Comparison of ENCODE assay signal across 1 cellular context in genomic region chr20:57409672-57410397, GRCh38.
TF ChIP-seq lines count a peak whose summit lies in the region.

No MANE protein-coding gene starts in this region.

TF ChIP-seq in K562, 482 proteins besides CTCF, POLR2A, EP300 and RAD21 (continued from another document and continues in another):
- TF ChIP-seq ZNF318 (IDR thresholded peaks at IDR 0.05; ENCODE audit: borderline replicate concordance in 1 of 2, low read depth in 1 of 2): peak in 1 of 2 experiments; percentile 62; a peak in 1 of 4 replicates
- peak; percentile 41; the same call in 1 of the 2 replicates for TF ChIP-seq CHD2 (IDR thresholded peaks at IDR 0.05; ENCODE audit: low read depth, low read length)
- TF ChIP-seq ZNF232 (CRISPR knock-in tag; IDR thresholded peaks at IDR 0.05): no peak
- TF ChIP-seq BCOR (IDR thresholded peaks at IDR 0.05): peak; percentile 92
- TF ChIP-seq HNRNPLL (IDR thresholded peaks at IDR 0.05; ENCODE audit: low read depth, low read length, poor library complexity, severe bottlenecking): no peak
- TF ChIP-seq PBX2 (CRISPR knock-in tag; IDR thresholded peaks at IDR 0.05; ENCODE audit: low read depth): no peak
- TF ChIP-seq PBX2 (tag; conservative IDR thresholded peaks at IDR 0.05; ENCODE audit: low read depth): peak; percentile 74
- peak; percentile 86 for TF ChIP-seq ZNF766 (CRISPR knock-in tag; conservative IDR thresholded peaks at IDR 0.05)
- no peak for TF ChIP-seq NFRKB (IDR thresholded peaks at IDR 0.05; ENCODE audit: low read depth)
- TF ChIP-seq TCF7L2 (IDR thresholded peaks at IDR 0.05; ENCODE audit: low read depth, low read length): no peak
- no peak for TF ChIP-seq RBM34 (IDR thresholded peaks at IDR 0.05; ENCODE audit: borderline replicate concordance, insufficient read depth, low read length)
- no peak for TF ChIP-seq MLLT1 (IDR thresholded peaks at IDR 0.05)
- TF ChIP-seq MTA3 (IDR thresholded peaks at IDR 0.05; ENCODE audit: borderline replicate concordance): peak; percentile 96
- TF ChIP-seq ARNT (IDR thresholded peaks at IDR 0.05): peak; percentile 65 to 69; a peak in 2 of 4 replicates
- TF ChIP-seq DNMT1 (IDR thresholded peaks at IDR 0.05): no peak
- TF ChIP-seq TBL1XR1 (IDR thresholded peaks at IDR 0.05; ENCODE audit: low read length in 2 of 2): peak; percentile 89 to 93; a peak in 2 of 4 replicates
- TF ChIP-seq SP1 (CRISPR knock-in tag; IDR thresholded peaks at IDR 0.05): peak; percentile 75; the same call in 1 of the 2 replicates
- TF ChIP-seq PHB2 (IDR thresholded peaks at IDR 0.05; ENCODE audit: low read depth): peak; percentile 85
- peak; percentile 86 for TF ChIP-seq NFIC (IDR thresholded peaks at IDR 0.05)
- TF ChIP-seq ZNF175 (CRISPR knock-in tag; IDR thresholded peaks at IDR 0.05; ENCODE audit: low read depth): no peak
- peak; percentile 49; the same call in 1 of the 2 replicates for TF ChIP-seq CREB1 (IDR thresholded peaks at IDR 0.05)
- TF ChIP-seq CREB1 (CRISPR knock-in tag; IDR thresholded peaks at IDR 0.05): peak; percentile 69
- TF ChIP-seq, protein P1, sequence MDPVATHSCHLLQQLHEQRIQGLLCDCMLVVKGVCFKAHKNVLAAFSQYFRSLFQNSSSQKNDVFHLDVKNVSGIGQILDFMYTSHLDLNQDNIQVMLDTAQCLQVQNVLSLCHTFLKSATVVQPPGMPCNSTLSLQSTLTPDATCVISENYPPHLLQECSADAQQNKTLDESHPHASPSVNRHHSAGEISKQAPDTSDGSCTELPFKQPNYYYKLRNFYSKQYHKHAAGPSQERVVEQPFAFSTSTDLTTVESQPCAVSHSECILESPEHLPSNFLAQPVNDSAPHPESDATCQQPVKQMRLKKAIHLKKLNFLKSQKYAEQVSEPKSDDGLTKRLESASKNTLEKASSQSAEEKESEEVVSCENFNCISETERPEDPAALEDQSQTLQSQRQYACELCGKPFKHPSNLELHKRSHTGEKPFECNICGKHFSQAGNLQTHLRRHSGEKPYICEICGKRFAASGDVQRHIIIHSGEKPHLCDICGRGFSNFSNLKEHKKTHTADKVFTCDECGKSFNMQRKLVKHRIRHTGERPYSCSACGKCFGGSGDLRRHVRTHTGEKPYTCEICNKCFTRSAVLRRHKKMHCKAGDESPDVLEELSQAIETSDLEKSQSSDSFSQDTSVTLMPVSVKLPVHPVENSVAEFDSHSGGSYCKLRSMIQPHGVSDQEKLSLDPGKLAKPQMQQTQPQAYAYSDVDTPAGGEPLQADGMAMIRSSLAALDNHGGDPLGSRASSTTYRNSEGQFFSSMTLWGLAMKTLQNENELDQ (CRISPR knock-in tag; IDR thresholded peaks at IDR 0.05; ENCODE audit: borderline replicate concordance): no peak
- TF ChIP-seq STAT6 (CRISPR knock-in tag; IDR thresholded peaks at IDR 0.05): no peak
- TF ChIP-seq RNF2 (IDR thresholded peaks at IDR 0.05): peak; percentile 89
- TF ChIP-seq ZBTB9 (CRISPR knock-in tag; IDR thresholded peaks at IDR 0.05): peak; percentile 85; the same call in 1 of the 2 replicates
- TF ChIP-seq MECOM (CRISPR knock-in tag; IDR thresholded peaks at IDR 0.05): peak; percentile 91
- TF ChIP-seq MAZ (CRISPR knock-in tag; conservative IDR thresholded peaks at IDR 0.05 in 1 of 2, IDR thresholded peaks at IDR 0.05 in 1 of 2): peak; percentile 71 to 90; a peak in 3 of 4 replicates
- no peak for TF ChIP-seq RBM15 (IDR thresholded peaks at IDR 0.05; ENCODE audit: insufficient read depth, low read length)
- no peak for TF ChIP-seq HSF4 (CRISPR knock-in tag; IDR thresholded peaks at IDR 0.05; ENCODE audit: borderline replicate concordance)
- peak; percentile 94; the same call in 1 of the 2 replicates for TF ChIP-seq PTBP1 (IDR thresholded peaks at IDR 0.05; ENCODE audit: low read depth, low read length)
- peak; percentile 82 for TF ChIP-seq PML (IDR thresholded peaks at IDR 0.05; ENCODE audit: low read length)
- TF ChIP-seq DMBX1 (CRISPR knock-in tag; IDR thresholded peaks at IDR 0.05; ENCODE audit: borderline replicate concordance): peak; percentile 83
- TF ChIP-seq, protein P2, sequence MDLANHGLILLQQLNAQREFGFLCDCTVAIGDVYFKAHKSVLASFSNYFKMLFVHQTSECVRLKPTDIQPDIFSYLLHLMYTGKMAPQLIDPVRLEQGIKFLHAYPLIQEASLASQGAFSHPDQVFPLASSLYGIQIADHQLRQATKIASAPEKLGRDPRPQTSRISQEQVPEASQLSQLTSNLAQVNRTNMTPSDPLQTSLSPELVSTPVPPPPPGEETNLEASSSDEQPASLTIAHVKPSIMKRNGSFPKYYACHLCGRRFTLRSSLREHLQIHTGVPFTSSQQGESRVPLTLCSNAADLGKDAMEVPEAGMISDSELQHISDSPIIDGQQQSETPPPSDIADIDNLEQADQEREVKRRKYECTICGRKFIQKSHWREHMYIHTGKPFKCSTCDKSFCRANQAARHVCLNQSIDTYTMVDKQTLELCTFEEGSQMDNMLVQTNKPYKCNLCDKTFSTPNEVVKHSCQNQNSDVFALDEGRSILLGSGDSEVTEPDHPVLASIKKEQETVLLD (IDR thresholded peaks at IDR 0.05): peak; percentile 91
- TF ChIP-seq ZZZ3 (IDR thresholded peaks at IDR 0.05): no peak
- 0 out of 2 replicates have a peak, but pooled peaks have one; percentile 18 for TF ChIP-seq OTX1 (CRISPR knock-in tag; IDR thresholded peaks at IDR 0.05)
- TF ChIP-seq HMGN3 (IDR thresholded peaks at IDR 0.05; ENCODE audit: borderline replicate concordance, extremely low read depth, insufficient read length, low read depth, low read length): peak; percentile 97
- TF ChIP-seq ATF4 (CRISPR knock-in tag; IDR thresholded peaks at IDR 0.05): peak; percentile 64; the same call in 1 of the 2 replicates
- TF ChIP-seq ZNF253 (CRISPR knock-in tag; conservative IDR thresholded peaks at IDR 0.05): no peak
- peak; percentile 36 to 49; a peak in 3 of 4 replicates for TF ChIP-seq NRF1 (conservative IDR thresholded peaks at IDR 0.05 in 1 of 2, IDR thresholded peaks at IDR 0.05 in 1 of 2)
